Comparison of ENCODE assay signal across 17 cellular contexts in genomic region chr22:17974703-17975372, GRCh38. TPM values are rescaled to one million over a fixed set of nuclear protein-coding genes. Genes with fewer than 3 reads are reported as not detected.
DNase-seq lines count a peak whose midpoint lies in the region; ATAC-seq, FAIRE-seq and TF ChIP-seq lines count a peak whose summit lies in the region.
"Had no signal": no experiment of that assay in that cellular context is flagged by ENCODE, and none has a peak within 500 bp of the region (broad histone marks: within the 10 kb centered on the region; RNA-seq: fewer than 3 reads in every experiment).

No MANE protein-coding gene starts in this region.

- peaks cover 34% of the 10 kb centered on the region for H3K4me1 Mint-ChIP-seq in glutamatergic neuron (ENCODE audit: low read depth, unreplicated experiment)

- POLR2A ChIA-PET in PC-9 (lab: Charles Lee; ENCODE audit: unreplicated experiment): no interaction called here

- no peaks in the 10 kb centered on the region for H4K20me1 ChIP-seq in PC-9 (ENCODE audit: insufficient read depth)

- no TSS peak for BruUV-seq in PC-9 (replicated peaks; lab: Mats Ljungman, UMichigan)

- intact Hi-C loops in PC-9 (cut with micrococcal nuclease; ENCODE audit: unreplicated experiment): no loop called here

- H3K36me3 ChIP-seq in PC-9 (ENCODE audit: low read depth) (no peaks in the 10 kb centered on the region), MG63 (peaks cover 20% of the 10 kb centered on the region)
- H3K36me3 ChIP-seq: lower lobe of right lung, pancreas had no signal

- CTCF ChIA-PET in PC-9 (lab: Charles Lee): no interaction called here

- TF ChIP-seq CTCF in PC-9 (conservative IDR thresholded peaks at IDR 0.05) (no peak), glutamatergic neuron (IDR thresholded peaks at IDR 0.05; ENCODE audit: partially characterized antibody, unreplicated experiment) (no peak)

- no peak for ATAC-seq in HG02884 (IDR thresholded peaks at IDR 0.05; ENCODE audit: unreplicated experiment)
- ATAC-seq: lower lobe of right lung, pancreas had no signal

- peak overlapping the region; percentile 17 for H3K27ac Mint-ChIP-seq in glutamatergic neuron (ENCODE audit: unreplicated experiment)

- H3K4me2 ChIP-seq in PC-9: 0 out of 2 replicates have a peak overlapping the region, but pooled peaks have one; percentile 40
- H3K4me2 ChIP-seq: hepatocyte had no signal

- H3K36me3 Mint-ChIP-seq in glutamatergic neuron (ENCODE audit: unreplicated experiment): no peaks in the 10 kb centered on the region

- H3K9me3 Mint-ChIP-seq in glutamatergic neuron (ENCODE audit: unreplicated experiment): peaks cover 15% of the 10 kb centered on the region

- no peak for FAIRE-seq in HTR-8/SVneo (lab: Jason Lieb, UNC)
- FAIRE-seq: pancreas, TTC549 had no signal

- H3K9me2 ChIP-seq in PC-9 (ENCODE audit: insufficient read depth): no peaks in the 10 kb centered on the region

- no peak overlapping the region for H3K4me3 Mint-ChIP-seq in glutamatergic neuron (ENCODE audit: unreplicated experiment)

- peak; percentile 25 for DNase-seq in stimulated activated CD4-positive, alpha-beta T cell treated with anti-CD3 and anti-CD28 coated beads, Interleukin-15, amount 100 ng/mL, for 48 hours (ENCODE audit: low read depth in 2 of 2)
- DNase-seq in stimulated activated CD4-positive, alpha-beta T cell treated with anti-CD3 and anti-CD28 coated beads, Interleukin-4, amount 100 ng/mL, for 24 hours: no peak
- DNase-seq in PC-9: no peak
- DNase-seq in glutamatergic neuron: no peak
- DNase-seq in MG63: no peak
- DNase-seq in NCI-H774 (lab: John Stamatoyannopoulos, UW): no peak
- DNase-seq in HTR-8/SVneo (ENCODE audit: insufficient read length, low spot score): no peak
- DNase-seq: activated naive CD4-positive, alpha-beta T cell treated with Interleukin-2 at 50 U/mL for 16 hours; central memory CD4-positive, alpha-beta T cell; GDM1; lower lobe of right lung; MM.1S; pancreas had no signal

- H3K4me3 ChIP-seq in PC-9 (no peak overlapping the region), MG63 (no peak overlapping the region)
- H3K4me3 ChIP-seq: hepatocyte, lower lobe of right lung, pancreas, Peyer's patch had no signal

- H2AFZ ChIP-seq in PC-9: no peak overlapping the region
- H2AFZ ChIP-seq: hepatocyte had no signal

- no peaks in the 10 kb centered on the region for H3K9me3 ChIP-seq in PC-9 (ENCODE audit: insufficient read depth, low read depth)
- no peaks in the 10 kb centered on the region; the same call in 1 of the 2 replicates for H3K9me3 ChIP-seq in MG63
- H3K9me3 ChIP-seq: lower lobe of right lung, pancreas, Peyer's patch had no signal

- H3K27me3 Mint-ChIP-seq in glutamatergic neuron (ENCODE audit: unreplicated experiment): peaks cover 8% of the 10 kb centered on the region

- H3K79me2 ChIP-seq in PC-9 (ENCODE audit: low read depth): peaks cover 49% of the 10 kb centered on the region

- peaks cover 43% of the 10 kb centered on the region for H3K4me1 ChIP-seq in PC-9 (replicated peaks; ENCODE audit: insufficient read depth)

- peak overlapping the region; percentile 85; the same call in 1 of the 2 replicates for H3K27ac ChIP-seq in PC-9
- H3K27ac ChIP-seq: hepatocyte, lower lobe of right lung, pancreas, Peyer's patch had no signal

- H3K27me3 ChIP-seq in PC-9 (ENCODE audit: insufficient read depth, low read depth) (no peaks in the 10 kb centered on the region), MG63 (no peaks in the 10 kb centered on the region)
- H3K27me3 ChIP-seq: hepatocyte, pancreas, Peyer's patch had no signal

- peaks cover 25% of the 10 kb centered on the region for H3F3A ChIP-seq in PC-9 (ENCODE audit: insufficient read depth, low read depth)

RNA-seq across cellular contexts. Expression of gene MICAL3, which starts 49.5 kb away (rescaled TPM):
- total RNA-seq in PC-9 (2021) (23.8 and 27.4 TPM in 2 replicates), glutamatergic neuron (ENCODE audit: unreplicated experiment) (132 TPM)
- total RNA-seq in MG63 (2014; rRNA removed; shearing (Covaris generic); ENCODE audit: low replicate concordance): 13.4 and 20.6 TPM in 2 replicates

Comparison
In these comparisons a context has a peak if more than half of its experiments do, and no peak if none do; other contexts are left out.
1. DNase-seq: peak in stimulated activated CD4-positive, alpha-beta T cell treated with anti-CD3 and anti-CD28 coated beads, Interleukin-15, amount 100 ng/mL, for 48 hours (2 of 2); none in stimulated activated CD4-positive, alpha-beta T cell treated with anti-CD3 and anti-CD28 coated beads, Interleukin-4, amount 100 ng/mL, for 24 hours (single experiment), PC-9 (0 of 2), glutamatergic neuron (single experiment), MG63 (single experiment), NCI-H774 (single experiment) and HTR-8/SVneo (single experiment).